ENCODE assay signal across 12 cellular contexts in the genomic region with DNA sequence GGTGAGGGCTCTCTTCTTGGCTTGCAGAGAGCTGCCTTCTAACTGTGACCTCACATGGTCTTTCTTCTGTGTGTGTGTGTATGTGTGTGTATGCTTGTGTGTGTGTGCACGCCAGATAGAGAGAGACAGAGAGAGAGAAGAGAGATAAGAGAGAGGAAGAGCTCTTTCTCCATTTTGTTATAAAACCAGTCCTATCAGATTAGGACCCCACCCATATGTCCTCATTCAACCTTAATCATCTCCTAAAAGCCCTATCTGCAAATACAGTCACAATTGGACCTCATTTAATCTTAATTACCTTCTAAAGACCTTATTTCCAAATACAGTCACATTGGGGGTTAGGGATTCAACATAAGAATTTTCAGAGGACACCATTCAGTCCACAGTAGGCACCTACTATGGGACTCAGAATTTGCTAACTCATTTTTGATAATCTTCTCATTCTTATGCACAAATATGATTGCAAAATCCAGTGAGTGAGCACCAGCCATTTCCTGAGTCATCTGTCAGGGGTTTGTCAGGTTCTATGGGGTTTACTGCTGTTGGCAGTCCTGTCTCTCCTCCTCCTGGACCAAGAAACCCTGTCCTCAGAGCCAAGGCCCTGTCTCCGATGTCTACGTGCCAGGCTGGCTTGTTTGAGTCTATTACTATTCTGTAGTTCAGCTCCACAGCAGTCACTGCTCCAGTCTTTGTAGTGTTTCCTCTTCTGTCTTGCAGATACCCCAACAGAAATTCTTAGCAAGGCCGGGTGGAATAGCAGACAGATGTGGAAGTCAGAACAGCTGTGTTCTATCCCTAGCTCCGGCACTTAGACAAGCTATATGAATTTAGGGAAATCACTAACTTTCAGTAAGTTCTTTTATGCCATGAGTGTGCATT. TPM values are rescaled to one million over a fixed set of nuclear protein-coding genes. Genes with fewer than 3 reads are reported as not detected.
DNase-seq lines count a peak whose midpoint lies in the region.
"Had no signal": no experiment of that assay in that cellular context is flagged by ENCODE, and none has a peak within 500 bp of the region (broad histone marks: within the 10 kb centered on the region; RNA-seq: fewer than 3 reads in every experiment).

No MANE protein-coding gene starts in this region.

- peaks cover 2% of the 10 kb centered on the region for H3K27me3 Mint-ChIP-seq in activated CD4-positive, alpha-beta T cell treated with anti-CD3 and anti-CD28 coated beads, Interleukin-2, amount 10 ng/mL, durations not matched to agents 7 days and 5 days

- H3K18ac ChIP-seq in trophoblast cell (ENCODE audit: low read length) = no peak overlapping the region

- H3K9ac ChIP-seq in trophoblast cell (ENCODE audit: low read length) = no peak overlapping the region

- H2AFZ ChIP-seq in trophoblast cell (ENCODE audit: insufficient read depth, low read length, poor library complexity) = no peak overlapping the region

- peaks cover 2% of the 10 kb centered on the region for H3K79me1 ChIP-seq in trophoblast cell (ENCODE audit: low read length)

- no peak overlapping the region for H3K27ac ChIP-seq in epithelial cell of prostate
- no peak overlapping the region for H3K27ac ChIP-seq in trophoblast cell (ENCODE audit: low read depth, low read length)
- H3K27ac ChIP-seq: SJCRH30 had no signal

- peak; percentile 82 for DNase-seq in GF-D8 (lab: John Stamatoyannopoulos, UW)
- DNase-seq in NOMO-1 (lab: John Stamatoyannopoulos, UW; ENCODE audit: unreplicated experiment in 2 of 2) = peak; percentile 22 to 38
- DNase-seq in epithelial cell of prostate (ENCODE audit: low read depth, low spot score) = peak; percentile 31
- peak; percentile 9 to 21 for DNase-seq in trophoblast cell
- no peak for DNase-seq in SW 1271 (lab: John Stamatoyannopoulos, UW)
- no peak for DNase-seq in activated CD4-positive, alpha-beta T cell treated with anti-CD3 and anti-CD28 coated beads for 1 hour
- no peak for DNase-seq in C1 segment of cervical spinal cord (lab: John Stamatoyannopoulos, UW)
- no peak for DNase-seq in activated CD4-positive, alpha-beta T cell treated with anti-CD3 and anti-CD28 coated beads, Interleukin-2, amount 10 ng/mL, durations not matched to agents 7 days and 5 days
- DNase-seq: H9; SJCRH30; stimulated activated naive B cell treated with anti-CD40 and anti-IgM and Interleukin-4, amounts not matched to agents 10 μg/mL and 1 μg/mL and 100 μg/mL, for 72 hours had no signal

- no peak overlapping the region for H4K91ac ChIP-seq in trophoblast cell (ENCODE audit: low read depth, low read length)

- H3K4me3 ChIP-seq in trophoblast cell (ENCODE audit: low read depth, low read length) = no peak overlapping the region
- H3K4me3 ChIP-seq: SJCRH30 had no signal

- no peak overlapping the region for H3K14ac ChIP-seq in trophoblast cell (ENCODE audit: low read length)

- H3K23ac ChIP-seq in trophoblast cell (ENCODE audit: low read length) = no peak overlapping the region

- H3K36me3 Mint-ChIP-seq in activated CD4-positive, alpha-beta T cell treated with anti-CD3 and anti-CD28 coated beads, Interleukin-2, amount 10 ng/mL, durations not matched to agents 7 days and 5 days (ENCODE audit: low read depth) = no peaks in the 10 kb centered on the region
- H3K36me3 Mint-ChIP-seq: stimulated activated naive B cell treated with anti-CD40 and anti-IgM and Interleukin-4, amounts not matched to agents 10 μg/mL and 1 μg/mL and 100 μg/mL, for 72 hours had no signal

- POLR2A ChIA-PET in activated CD4-positive, alpha-beta T cell treated with anti-CD3 and anti-CD28 coated beads, Interleukin-2, amount 10 ng/mL, durations not matched to agents 7 days and 5 days (lab: Charles Lee) = no interaction called here

- no peak overlapping the region for H4K12ac ChIP-seq in trophoblast cell (ENCODE audit: low read depth, low read length)

- H2BK12ac ChIP-seq in trophoblast cell (ENCODE audit: low read length) = peak overlapping the region; percentile 38

- H3K36me3 ChIP-seq in trophoblast cell (ENCODE audit: control insufficient read depth in 1 of 2, insufficient read depth in 2 of 2, low read length in 2 of 2) = no peaks in the 10 kb centered on the region
- H3K36me3 ChIP-seq: SJCRH30 had no signal

- H2BK120ac ChIP-seq in trophoblast cell (ENCODE audit: insufficient read depth, low read length, poor library complexity) = no peak overlapping the region

- H3K4me2 ChIP-seq in trophoblast cell (ENCODE audit: low read length) = no peak overlapping the region

- H2BK5ac ChIP-seq in trophoblast cell (ENCODE audit: low read depth, low read length, poor library complexity) = no peak overlapping the region

- no peak overlapping the region for H3K27ac Mint-ChIP-seq in activated CD4-positive, alpha-beta T cell treated with anti-CD3 and anti-CD28 coated beads, Interleukin-2, amount 10 ng/mL, durations not matched to agents 7 days and 5 days
- H3K27ac Mint-ChIP-seq: activated T-helper 1 cell treated with anti-CD3 and anti-CD28 coated beads, Interleukin-12 subunit alpha, Interleukin-12 subunit beta, Interleukin-2, Interleukin-4 antibody, amounts not matched to agents 30 ng/mL and 10 ng/mL and 1 ng/mL, durations not matched to agents 14 hours and 24 hours and 36 hours; H9; stimulated activated naive B cell treated with anti-CD40 and anti-IgM and Interleukin-4, amounts not matched to agents 10 μg/mL and 1 μg/mL and 100 μg/mL, for 72 hours had no signal

- no peaks in the 10 kb centered on the region for H3K27me3 ChIP-seq in trophoblast cell (ENCODE audit: insufficient read depth, low read length)
- H3K27me3 ChIP-seq: SJCRH30 had no signal

- no CpG with 5 or more reads among the region's 5 CpGs for WGBS in trophoblast cell (ENCODE audit: extremely low coverage, insufficient coverage, insufficient read length)

- H3K4me1 ChIP-seq in trophoblast cell (ENCODE audit: control insufficient read depth in 1 of 2, insufficient read depth in 2 of 2, low read length in 2 of 2) = peaks cover 8 to 12% of the 10 kb centered on the region in 2 experiments

- no peaks in the 10 kb centered on the region for H3K9me3 Mint-ChIP-seq in activated CD4-positive, alpha-beta T cell treated with anti-CD3 and anti-CD28 coated beads, Interleukin-2, amount 10 ng/mL, durations not matched to agents 7 days and 5 days
- H3K9me3 Mint-ChIP-seq: activated T-helper 1 cell treated with anti-CD3 and anti-CD28 coated beads, Interleukin-12 subunit alpha, Interleukin-12 subunit beta, Interleukin-2, Interleukin-4 antibody, amounts not matched to agents 30 ng/mL and 10 ng/mL and 1 ng/mL, durations not matched to agents 14 hours and 24 hours and 36 hours; H9; stimulated activated naive B cell treated with anti-CD40 and anti-IgM and Interleukin-4, amounts not matched to agents 10 μg/mL and 1 μg/mL and 100 μg/mL, for 72 hours had no signal

- peaks cover 8% of the 10 kb centered on the region for H3K4me1 Mint-ChIP-seq in activated CD4-positive, alpha-beta T cell treated with anti-CD3 and anti-CD28 coated beads, Interleukin-2, amount 10 ng/mL, durations not matched to agents 7 days and 5 days
- H3K4me1 Mint-ChIP-seq: stimulated activated naive B cell treated with anti-CD40 and anti-IgM and Interleukin-4, amounts not matched to agents 10 μg/mL and 1 μg/mL and 100 μg/mL, for 72 hours had no signal

- no peak overlapping the region for H3K4me3 Mint-ChIP-seq in activated CD4-positive, alpha-beta T cell treated with anti-CD3 and anti-CD28 coated beads, Interleukin-2, amount 10 ng/mL, durations not matched to agents 7 days and 5 days
- H3K4me3 Mint-ChIP-seq: activated T-helper 1 cell treated with anti-CD3 and anti-CD28 coated beads, Interleukin-12 subunit alpha, Interleukin-12 subunit beta, Interleukin-2, Interleukin-4 antibody, amounts not matched to agents 30 ng/mL and 10 ng/mL and 1 ng/mL, durations not matched to agents 14 hours and 24 hours and 36 hours; H9; stimulated activated naive B cell treated with anti-CD40 and anti-IgM and Interleukin-4, amounts not matched to agents 10 μg/mL and 1 μg/mL and 100 μg/mL, for 72 hours had no signal

- H3K9me3 ChIP-seq in trophoblast cell (ENCODE audit: insufficient read depth, low read depth, low read length) = no peaks in the 10 kb centered on the region
- H3K9me3 ChIP-seq: SJCRH30 had no signal

- H3K79me2 ChIP-seq in trophoblast cell (ENCODE audit: control insufficient read depth, insufficient read depth, low read length, poor library complexity) = no peaks in the 10 kb centered on the region

- no peak overlapping the region for H4K8ac ChIP-seq in trophoblast cell (ENCODE audit: low read depth, low read length)

- no peak overlapping the region for H2AK5ac ChIP-seq in trophoblast cell (ENCODE audit: low read length)

- H3K4ac ChIP-seq in trophoblast cell (ENCODE audit: low read depth, low read length) = no peak overlapping the region

- CTCF ChIA-PET in activated CD4-positive, alpha-beta T cell treated with anti-CD3 and anti-CD28 coated beads, Interleukin-2, amount 10 ng/mL, durations not matched to agents 7 days and 5 days (lab: Charles Lee) = interaction anchor here (1.0 to 3.2 kb wide), 6 partner anchors 8 to 213 kb away, joined by 3 to 14 read pairs (median 4); no protein-coding TSS in a partner anchor

RNA-seq across cellular contexts. Expression of gene FAM184A, which starts 59.0 kb away (rescaled TPM):
- 5.4 and 6.4 TPM in 2 replicates for polyA plus RNA-seq in trophoblast cell (2013)
- total RNA-seq in activated CD4-positive, alpha-beta T cell treated with anti-CD3 and anti-CD28 coated beads, Interleukin-2, amount 10 ng/mL, durations not matched to agents 7 days and 5 days = 1 to 10 TPM; 7.4 to 8.3 TPM

Comparison
In these comparisons a context has a peak if more than half of its experiments do, and no peak if none do; other contexts are left out.
1. DNase-seq: peak in GF-D8 (single experiment), NOMO-1 (2 of 2), epithelial cell of prostate (single experiment) and trophoblast cell (2 of 2); none in SW 1271 (0 of 2), activated CD4-positive, alpha-beta T cell treated with anti-CD3 and anti-CD28 coated beads for 1 hour (single experiment), C1 segment of cervical spinal cord (0 of 14) and activated CD4-positive, alpha-beta T cell treated with anti-CD3 and anti-CD28 coated beads, Interleukin-2, amount 10 ng/mL, durations not matched to agents 7 days and 5 days (single experiment).